Comparison of ENCODE assay signal across 8 cellular contexts in the genomic region with DNA sequence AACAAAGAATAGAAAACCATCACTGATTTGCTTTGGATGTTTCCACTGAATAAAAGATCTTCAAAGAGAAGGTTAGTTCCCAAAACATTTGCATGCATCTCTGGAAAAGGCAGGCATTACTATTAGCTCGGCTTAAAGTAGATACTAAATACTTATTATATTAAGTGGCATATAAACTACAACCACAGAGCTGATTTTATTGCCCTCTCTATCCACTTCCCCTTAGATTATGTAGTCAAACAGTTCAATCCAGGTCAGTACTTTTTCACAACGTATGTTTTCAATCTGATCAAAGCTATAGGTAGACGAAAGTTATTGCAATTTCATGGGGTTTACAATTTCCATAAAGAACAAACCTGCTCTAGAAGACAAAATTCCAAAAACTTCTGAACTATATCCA. TPM values are rescaled to one million over a fixed set of nuclear protein-coding genes. Genes with fewer than 3 reads are reported as not detected.
A peak's percentile ranks its signal among the peaks of the same experiment; 100 is the strongest.
DNase-seq lines count a peak whose midpoint lies in the region; FAIRE-seq and TF ChIP-seq lines count a peak whose summit lies in the region.

No MANE protein-coding gene starts in this region.

- no peak overlapping the region for H3K27ac ChIP-seq in H1 (ENCODE audit: low read depth, low read length)
- H3K27ac ChIP-seq in ovary, result peak overlapping the region; percentile 77 to 85
- H3K27ac ChIP-seq in WERI-Rb-1, result no peak overlapping the region

- TF ChIP-seq CTCF in H1 (IDR thresholded peaks at IDR 0.05; ENCODE audit: control extremely low read depth in 1 of 3, insufficient read depth in 1 of 3, low read depth in 1 of 3, low read length in 3 of 3) (no peak), ovary (IDR thresholded peaks at IDR 0.05) (no peak), GM20000 (IDR thresholded peaks at IDR 0.05; ENCODE audit: extremely low read depth, missing control alignments) (no peak), WERI-Rb-1 (IDR thresholded peaks at IDR 0.05; ENCODE audit: low read depth, low read length) (no peak)

- H3K18ac ChIP-seq in H1 (ENCODE audit: extremely low read depth, low read length), result no peak overlapping the region

- no peak overlapping the region for H4K91ac ChIP-seq in H1 (replicated peaks; ENCODE audit: insufficient read length, low read length)

- no peak for TF ChIP-seq RAD21 in H1 (IDR thresholded peaks at IDR 0.05 in 1 of 2, conservative IDR thresholded peaks at IDR 0.05 in 1 of 2; ENCODE audit: low read depth in 2 of 2, low read length in 2 of 2)

- in situ Hi-C loops in G401 (cut with HindIII; ENCODE audit: low sequenced_read_pairs), result no loop called here

- H3K56ac ChIP-seq in H1 (replicated peaks; ENCODE audit: insufficient read length, low read depth, low read length), result no peak overlapping the region

- H2BK5ac ChIP-seq in H1 (ENCODE audit: low read depth, low read length), result no peak overlapping the region

- H3K4me3 ChIP-seq in H1 (ENCODE audit: extremely low read depth in 1 of 4, insufficient read depth in 2 of 4, low read depth in 3 of 4, low read length in 4 of 4) (peak overlapping the region; percentile 72 to 87 (median 77)), ovary (peak overlapping the region; percentile 90), WERI-Rb-1 (ENCODE audit: low read depth, low read length) (no peak overlapping the region)

- H3K4me1 ChIP-seq in H1 (replicated peaks in 1 of 4; ENCODE audit: control insufficient read depth in 3 of 4, insufficient read depth in 4 of 4, low read length in 3 of 4), result 0 out of 7 replicates have a peak, but pooled peaks cover 0 to 1% (median 0%) of the 10 kb centered on the region in 4 experiments
- H3K4me1 ChIP-seq in ovary (ENCODE audit: insufficient read depth), result peaks cover 3% of the 10 kb centered on the region

- WGBS in H1 (ENCODE audit: extremely low coverage in 1 of 2, insufficient coverage in 1 of 2, insufficient read length in 1 of 2, insufficient replicate concordance in 2 of 2, low coverage in 1 of 2, low lambda C conversion rate in 2 of 2, missing lambda C conversion rate in 1 of 2), 2 experiments, result 51% methylated on average over 3 of the region's 3 CpGs; no CpG with 5 or more reads in 1 of the 2 experiments
- 11 to 24% (median 17%) methylated on average over 3 of the region's 3 CpGs for WGBS in ovary, 3 donors

- POLR2A ChIA-PET in H1 (lab: Charles Lee; ENCODE audit: partially characterized antibody), result interaction anchor here (0.7 to 2.9 kb wide), 6 partner anchors 9 to 442 kb away, joined by 3 to 8 read pairs (median 3); no protein-coding TSS in a partner anchor

- H3K27me3 ChIP-seq in H1 (replicated peaks in 1 of 4; ENCODE audit: control insufficient read depth in 3 of 4, extremely low read depth in 1 of 4, insufficient read depth in 3 of 4, low read length in 3 of 4), result no peaks in the 10 kb centered on the region
- H3K27me3 ChIP-seq in ovary, result no peaks in the 10 kb centered on the region
- H3K27me3 ChIP-seq in WERI-Rb-1 (ENCODE audit: insufficient read depth, low read depth, severe bottlenecking), result no peaks in the 10 kb centered on the region

- H3K23me2 ChIP-seq in H1 (ENCODE audit: low read depth, low read length), result peaks cover 6% of the 10 kb centered on the region; the same call in 1 of the 2 replicates

- peak overlapping the region; percentile 93 to 100 for H3K4me2 ChIP-seq in H1 (ENCODE audit: insufficient read depth in 1 of 2, low read depth in 2 of 2, low read length in 2 of 2)

- H4K5ac ChIP-seq in H1 (ENCODE audit: insufficient read length, low read depth, low read length), result no peak overlapping the region

- peaks cover 4 to 58% of the 10 kb centered on the region in 2 experiments; a peak in 3 of 4 replicates for H3K79me2 ChIP-seq in H1 (ENCODE audit: control insufficient read depth in 1 of 2, insufficient read depth in 2 of 2, low read length in 2 of 2)

- no peak overlapping the region for H3K4ac ChIP-seq in H1 (replicated peaks; ENCODE audit: insufficient read length, low read depth, low read length)

- no peak overlapping the region for H3K23ac ChIP-seq in H1 (ENCODE audit: insufficient read length)

- TF ChIP-seq POLR2A in H1 (IDR thresholded peaks at IDR 0.05; ENCODE audit: control extremely low read depth in 1 of 2, low read depth in 2 of 2, low read length in 2 of 2), result no peak
- TF ChIP-seq POLR2A in ovary (IDR thresholded peaks at IDR 0.05), result no peak
- TF ChIP-seq POLR2A in H54 (IDR thresholded peaks at IDR 0.05; ENCODE audit: low read depth, low read length), result no peak

- CTCF ChIA-PET in H1 (lab: Charles Lee; ENCODE audit: partially characterized antibody), result no interaction called here

- intact Hi-C loops in ovary (cut with DNase I), result no loop called here

- H2BK12ac ChIP-seq in H1 (ENCODE audit: low read depth, low read length), result no peak overlapping the region

- H3K9me3 ChIP-seq in H1 (ENCODE audit: insufficient read depth in 2 of 2, low read depth in 1 of 2, low read length in 1 of 2) (peaks cover 0 to 9% of the 10 kb centered on the region in 2 experiments; a peak in 1 of 4 replicates), ovary (no peaks in the 10 kb centered on the region), WERI-Rb-1 (ENCODE audit: severe bottlenecking) (no peaks in the 10 kb centered on the region)

- H4K20me1 ChIP-seq in H1 (replicated peaks in 1 of 2; ENCODE audit: control insufficient read depth in 1 of 2, insufficient read depth in 2 of 2, low read length in 2 of 2), result peaks cover 0 to 2% of the 10 kb centered on the region in 2 experiments

- H3K14ac ChIP-seq in H1 (ENCODE audit: insufficient read length), result no peak overlapping the region

- no peak for FAIRE-seq in H1 (lab: Jason Lieb, UNC)
- no peak for FAIRE-seq in H54 (lab: Jason Lieb, UNC)

- DNase-seq in G401 (ENCODE audit: low spot score), result peak; percentile 27
- peak; percentile 65 for DNase-seq in NOMO-1 treated with DMSO at 0.1 percent for 48 hours (lab: John Stamatoyannopoulos, UW; ENCODE audit: unreplicated experiment)
- DNase-seq in H1 (ENCODE audit: low read depth in 1 of 2, low spot score in 2 of 2), result no peak
- DNase-seq in ovary, result no peak
- no peak for DNase-seq in GM20000 (ENCODE audit: low spot score)
- DNase-seq in WERI-Rb-1, result no peak
- DNase-seq in H54 (ENCODE audit: insufficient read length, low spot score), result no peak
- no peak for DNase-seq in GM19240 (ENCODE audit: insufficient read length, low spot score)

- H2AFZ ChIP-seq in H1 (ENCODE audit: low read length), result no peak overlapping the region

- H2BK15ac ChIP-seq in H1 (ENCODE audit: low read length), result no peak overlapping the region

- H2AK5ac ChIP-seq in H1 (ENCODE audit: low read depth, low read length), result no peak overlapping the region

- H4K8ac ChIP-seq in H1 (ENCODE audit: extremely low read depth, insufficient read depth, low read length), result no peak overlapping the region

- no peak overlapping the region for H2BK120ac ChIP-seq in H1 (replicated peaks; ENCODE audit: low read depth, low read length)

- TF ChIP-seq EP300 in H1 (IDR thresholded peaks at IDR 0.05; ENCODE audit: borderline replicate concordance in 1 of 2, low read depth in 2 of 2, low read length in 2 of 2) (no peak), ovary (IDR thresholded peaks at IDR 0.05) (no peak)

- H3K36me3 ChIP-seq in H1 (ENCODE audit: control insufficient read depth in 2 of 4, insufficient read depth in 4 of 4, low read length in 3 of 4) (peaks cover 9 to 29% (median 16%) of the 10 kb centered on the region in 4 experiments), ovary (no peaks in the 10 kb centered on the region), WERI-Rb-1 (peaks cover 19% of the 10 kb centered on the region)

- H2BK20ac ChIP-seq in H1 (ENCODE audit: low read length), result no peak overlapping the region

- peak overlapping the region in 1 of 4 experiments; percentile 82; a peak in 1 of 7 replicates for H3K9ac ChIP-seq in H1 (replicated peaks in 1 of 4; ENCODE audit: extremely low read depth in 1 of 4, low read depth in 3 of 4, low read length in 3 of 4)

- H3K79me1 ChIP-seq in H1 (ENCODE audit: low read depth, low read length), result peaks cover 4% of the 10 kb centered on the region; the same call in 1 of the 2 replicates

TF ChIP-seq in H1, 55 proteins besides CTCF, POLR2A, EP300 and RAD21 (continues in another document):
- TF ChIP-seq JUND (IDR thresholded peaks at IDR 0.05; ENCODE audit: low read length), result no peak
- TF ChIP-seq TAF1 (IDR thresholded peaks at IDR 0.05; ENCODE audit: low read depth, low read length), result no peak
- no peak for TF ChIP-seq BRCA1 (IDR thresholded peaks at IDR 0.05; ENCODE audit: low read depth, low read length)
- TF ChIP-seq SP1 (IDR thresholded peaks at IDR 0.05; ENCODE audit: low read depth, low read length), result no peak
- no peak for TF ChIP-seq TEAD4 (IDR thresholded peaks at IDR 0.05; ENCODE audit: low read depth, low read length)

RNA-seq across cellular contexts. Expression of gene B4GALT4, which starts 1.3 kb away (rescaled TPM):
- total RNA-seq in G401 (2014; rRNA removed; shearing (Covaris generic)), result 8.7 and 17.8 TPM in 2 replicates
- 44.7 and 56.5 TPM in 2 replicates for total RNA-seq in H1 (2021; fragmentation: NEBNext Ultra II Directional; extraction: Animal tissue kit (Norgen Biotek cat#: 25700))
- polyA plus RNA-seq in H1 (2011; rRNA removed), result 12.9 and 14.6 TPM in 2 replicates
- polyA plus RNA-seq in H1 (2011; cell fraction: cytosol; rRNA removed), result 31.8 TPM
- 16.4 TPM for polyA plus RNA-seq in H1 (2011; cell fraction: nucleus; rRNA removed)
- polyA plus RNA-seq in H1 (2012, experiment 1 of 2), result 44.5 to 54.6 TPM (median 49.9 TPM) in 4 replicates
- polyA plus RNA-seq in H1 (2012, experiment 2 of 2), result 8.6 TPM
- polyA plus RNA-seq in H1 (2013, experiment 1 of 2), result 56.1 TPM
- 59.9 TPM for polyA plus RNA-seq in H1 (2013, experiment 2 of 2)
- polyA minus RNA-seq in H1 (2011; rRNA and poly(A)+ RNA removed), result 36.3 and 36.8 TPM in 2 replicates
- polyA minus RNA-seq in H1 (2011; cell fraction: cytosol; rRNA and poly(A)+ RNA removed), result 31.9 TPM
- polyA minus RNA-seq in H1 (2011; cell fraction: nucleus; rRNA and poly(A)+ RNA removed), result 31.2 TPM
- total RNA-seq in ovary, result 10 to 100 TPM; 14.4 to 26.1 (median 23.7) TPM
- 10 to 100 TPM; 19.5 to 26.6 TPM for polyA plus RNA-seq in ovary

RNA-seq across cellular contexts. Expression of gene ARHGAP31, which starts 54.8 kb away (rescaled TPM):
- total RNA-seq in G401 (2014; rRNA removed; shearing (Covaris generic)), result not detected in 2 replicates
- 4.9 and 7.6 TPM in 2 replicates for total RNA-seq in H1 (2021; fragmentation: NEBNext Ultra II Directional; extraction: Animal tissue kit (Norgen Biotek cat#: 25700))
- polyA plus RNA-seq in H1 (2011; rRNA removed) (1.1 and 2.3 TPM in 2 replicates), ovary (10 to 100 TPM in 1 of 2 donors, 1 to 10 TPM in 1; 8.7 to 26.0 TPM)
- 1.8 TPM for polyA plus RNA-seq in H1 (2011; cell fraction: cytosol; rRNA removed)
- 2.4 TPM for polyA plus RNA-seq in H1 (2011; cell fraction: nucleus; rRNA removed)
- 1.3 to 2.2 TPM (median 2.0 TPM) in 4 replicates for polyA plus RNA-seq in H1 (2012, experiment 1 of 2)
- 0.96 TPM for polyA plus RNA-seq in H1 (2012, experiment 2 of 2)
- 1.7 TPM for polyA plus RNA-seq in H1 (2013, experiment 1 of 2)
- 1.6 TPM for polyA plus RNA-seq in H1 (2013, experiment 2 of 2)
- polyA minus RNA-seq in H1 (2011; rRNA and poly(A)+ RNA removed), result 4.4 and 8.3 TPM in 2 replicates
- polyA minus RNA-seq in H1 (2011; cell fraction: cytosol; rRNA and poly(A)+ RNA removed), result 2.6 TPM
- polyA minus RNA-seq in H1 (2011; cell fraction: nucleus; rRNA and poly(A)+ RNA removed), result 3.2 TPM
- 10 to 100 TPM in 5 of 7 donors, 1 to 10 TPM in 2; 6.3 to 41.4 (median 21.3) TPM for total RNA-seq in ovary

Comparison
In these comparisons a context has a peak if more than half of its experiments do, and no peak if none do; other contexts are left out.
1. DNase-seq: peak in G401 (single experiment) and NOMO-1 treated with DMSO at 0.1 percent for 48 hours (single experiment); none in H1 (0 of 2), ovary (0 of 5), GM20000 (single experiment), WERI-Rb-1 (single experiment), H54 (single experiment) and GM19240 (single experiment).
2. H3K27ac ChIP-seq: peak in ovary (2 of 2); none in H1 (single experiment) and WERI-Rb-1 (single experiment).